In the genomic region with DNA sequence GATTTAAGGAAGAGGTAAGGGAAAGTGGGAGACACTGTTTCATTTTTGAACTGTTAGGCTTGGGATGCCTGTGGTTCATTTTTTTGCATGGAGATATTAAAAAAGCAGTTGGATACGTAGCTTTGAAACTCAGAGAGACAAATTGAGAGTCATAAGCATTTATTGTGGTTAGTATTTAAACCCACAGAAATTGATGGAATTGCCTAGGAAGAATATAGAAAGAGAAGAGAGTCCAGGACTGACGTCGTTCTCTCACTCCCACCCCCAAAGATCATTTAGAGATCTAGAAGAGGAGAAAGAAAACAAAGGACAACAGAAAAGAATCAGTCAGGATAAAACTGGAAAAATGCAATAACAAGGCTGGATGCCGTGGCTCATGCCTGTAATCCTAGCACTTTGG, we compare ENCODE assay signal across 23 cellular contexts.
A peak's percentile ranks its signal among the peaks of the same experiment; 100 is the strongest.
DNase-seq lines count a peak whose midpoint lies in the region; TF ChIP-seq lines count a peak whose summit lies in the region.
"Had no signal": no experiment of that assay in that cellular context is flagged by ENCODE, and none has a peak within 500 bp of the region (broad histone marks: within the 10 kb centered on the region; RNA-seq: fewer than 3 reads in every experiment).

No MANE protein-coding gene starts in this region.

- H3K9me3 ChIP-seq in H9 (ENCODE audit: control insufficient read depth, low read depth, low read length) (no peaks in the 10 kb centered on the region), mesenchymal stem cell (ENCODE audit: control insufficient read depth, low read length) (no peaks in the 10 kb centered on the region)
- H3K9me3 ChIP-seq: body of pancreas, heart right ventricle, prostate gland, uterus had no signal

- H3K4me3 ChIP-seq in AG04449 (ENCODE audit: low read depth, low read length), result no peak overlapping the region
- no peak overlapping the region for H3K4me3 ChIP-seq in mesenchymal stem cell (ENCODE audit: insufficient read depth in 1 of 2, low read depth in 1 of 2, low read length in 2 of 2)
- H3K4me3 ChIP-seq: body of pancreas, coronary artery, heart right ventricle, prostate gland, uterus had no signal

- H3K27ac Mint-ChIP-seq in H9, result peak overlapping the region in 2 of 3 experiments; percentile 18 to 46; a peak in 2 of 7 replicates
- H3K27ac Mint-ChIP-seq in activated CD4-positive, alpha-beta T cell treated with anti-CD3 and anti-CD28 coated beads, Interleukin-2, amount 10 ng/mL, durations not matched to agents 7 days and 5 days, result no peak overlapping the region

- H3K14ac ChIP-seq in H9 (ENCODE audit: insufficient read depth, low read length), result no peak overlapping the region
- H3K14ac ChIP-seq in mesenchymal stem cell (ENCODE audit: low read length in 2 of 2), result no peak overlapping the region

- H3K4me2 ChIP-seq in H9 (ENCODE audit: insufficient read depth, insufficient read length, low read length) (no peak overlapping the region), mesenchymal stem cell (ENCODE audit: low read length, poor library complexity, severe bottlenecking) (peak overlapping the region; percentile 37)

- POLR2A ChIA-PET in AG04449 (lab: Yijun Ruan, JAX), result interaction anchor here (1.9 kb wide), 1 partner anchor 20 kb away, joined by 5 read pairs; no protein-coding TSS in a partner anchor
- POLR2A ChIA-PET in activated CD4-positive, alpha-beta T cell treated with anti-CD3 and anti-CD28 coated beads, Interleukin-2, amount 10 ng/mL, durations not matched to agents 7 days and 5 days (lab: Charles Lee), result no interaction called here

- no peak overlapping the region for H3K56ac ChIP-seq in H9 (ENCODE audit: insufficient read length, low read depth, low read length)

- no peak overlapping the region for H3T11ph ChIP-seq in H9 (ENCODE audit: low read length)

- H2BK120ac ChIP-seq in H9 (ENCODE audit: low read depth, low read length, poor library complexity, severe bottlenecking) (no peak overlapping the region), mesenchymal stem cell (ENCODE audit: low read depth, low read length) (no peak overlapping the region)

- H2BK5ac ChIP-seq in H9 (ENCODE audit: insufficient read length, low read length) (no peak overlapping the region), mesenchymal stem cell (ENCODE audit: low read depth, low read length, poor library complexity, severe bottlenecking) (no peak overlapping the region)

- no peaks in the 10 kb centered on the region for H3K79me1 ChIP-seq in H9 (ENCODE audit: insufficient read depth, low read depth, low read length, poor library complexity, severe bottlenecking)
- H3K79me1 ChIP-seq in mesenchymal stem cell (replicated peaks; ENCODE audit: low read length, poor library complexity, severe bottlenecking), result no peaks in the 10 kb centered on the region

- no peak overlapping the region for H4K5ac ChIP-seq in H9 (ENCODE audit: insufficient read length, low read depth, low read length)

- no peak overlapping the region for H2AFZ ChIP-seq in H9 (ENCODE audit: low read length)
- no peak overlapping the region for H2AFZ ChIP-seq in mesenchymal stem cell (ENCODE audit: low read depth, low read length)

- no peak overlapping the region for H2BK15ac ChIP-seq in H9 (ENCODE audit: low read depth, low read length)
- no peak overlapping the region for H2BK15ac ChIP-seq in mesenchymal stem cell (ENCODE audit: low read depth, poor library complexity, severe bottlenecking)

- H3K36me3 Mint-ChIP-seq in H9 (ENCODE audit: insufficient read depth in 1 of 3, low read depth in 3 of 3), result peaks cover 19 to 47% (median 32%) of the 10 kb centered on the region in 3 experiments; a peak in 6 of 7 replicates
- H3K36me3 Mint-ChIP-seq in activated CD4-positive, alpha-beta T cell treated with anti-CD3 and anti-CD28 coated beads, Interleukin-2, amount 10 ng/mL, durations not matched to agents 7 days and 5 days (ENCODE audit: low read depth), result peaks cover 35% of the 10 kb centered on the region

- CTCF ChIA-PET in AG04449 (lab: Yijun Ruan, JAX), result interaction anchor here (9.4 kb wide), 1 partner anchor 8 kb away, joined by 71 read pairs; no protein-coding TSS in a partner anchor
- CTCF ChIA-PET in activated CD4-positive, alpha-beta T cell treated with anti-CD3 and anti-CD28 coated beads, Interleukin-2, amount 10 ng/mL, durations not matched to agents 7 days and 5 days (lab: Charles Lee), result no interaction called here

- DNase-seq in AG04449 (ENCODE audit: low read depth, low spot score) (peak; percentile 71), H9 (no peak), astrocyte of the hippocampus (ENCODE audit: low read depth, low spot score) (peak; percentile 65), mesenchymal stem cell (no peak), NCI-H1105 treated with DMSO at 0.1 percent for 48 hours (lab: John Stamatoyannopoulos, UW) (no peak), NCI-H1436 treated with DMSO at 0.1 percent for 48 hours (lab: John Stamatoyannopoulos, UW) (no peak), cerebellum (ENCODE audit: low spot score) (no peak)
- DNase-seq in activated CD4-positive, alpha-beta T cell treated with anti-CD3 and anti-CD28 coated beads, Interleukin-2, amount 10 ng/mL, durations not matched to agents 7 days and 5 days, result no peak
- DNase-seq: ACHN; activated CD4-positive, CD25-positive, alpha-beta regulatory T cell treated with anti-CD3 and anti-CD28 coated beads, Interleukin-2, amount 50 U/mL, for 72 hours; body of pancreas; C1 segment of cervical spinal cord; H7; heart right ventricle; MM.1S; NCI-H146; NCI-H2171; NCI-H524; uterus had no signal

- TF ChIP-seq CTCF in AG04449 (IDR thresholded peaks at IDR 0.05; ENCODE audit: insufficient read depth, low read length, missing control alignments) (no peak), H9 (conservative IDR thresholded peaks at IDR 0.05) (no peak)

- H4K8ac ChIP-seq in H9 (replicated peaks; ENCODE audit: insufficient read length, low read depth, low read length) (no peak overlapping the region), mesenchymal stem cell (ENCODE audit: low read length) (no peak overlapping the region)

- H3K4me1 ChIP-seq in H9 (ENCODE audit: insufficient read depth, low read length) (peaks cover 6% of the 10 kb centered on the region; the same call in 1 of the 2 replicates), mesenchymal stem cell (ENCODE audit: control insufficient read depth, insufficient read depth, low read depth, low read length) (peaks cover 7% of the 10 kb centered on the region)
- H3K4me1 ChIP-seq: prostate gland had no signal

- peaks cover 15% of the 10 kb centered on the region; the same call in 1 of the 2 replicates for H3K79me2 ChIP-seq in H9 (ENCODE audit: insufficient read depth, low read length)

- no peaks in the 10 kb centered on the region for H3K9me3 Mint-ChIP-seq in H9
- no peaks in the 10 kb centered on the region for H3K9me3 Mint-ChIP-seq in activated CD4-positive, alpha-beta T cell treated with anti-CD3 and anti-CD28 coated beads, Interleukin-2, amount 10 ng/mL, durations not matched to agents 7 days and 5 days
- H3K9me3 Mint-ChIP-seq: activated naive CD4-positive, alpha-beta T cell treated with anti-CD3 and anti-CD28 coated beads, Interleukin-2, amount 50 U/mL, for 72 hours; neural crest cell had no signal

- H3K27ac ChIP-seq in H9 (ENCODE audit: insufficient read length, low read depth, low read length) (no peak overlapping the region), mesenchymal stem cell (ENCODE audit: low read length, poor library complexity, severe bottlenecking) (peak overlapping the region; percentile 45)
- H3K27ac ChIP-seq: body of pancreas, heart right ventricle, prostate gland, uterus had no signal

- no peak overlapping the region for H3K18ac ChIP-seq in H9 (ENCODE audit: insufficient read length, low read depth, low read length)
- H3K18ac ChIP-seq in mesenchymal stem cell (ENCODE audit: low read depth in 1 of 2, low read length in 2 of 2), result no peak overlapping the region

- peaks cover 10 to 51% of the 10 kb centered on the region in 2 experiments for H3K36me3 ChIP-seq in mesenchymal stem cell (ENCODE audit: control insufficient read depth in 1 of 2, insufficient read depth in 2 of 2, low read depth in 1 of 2, low read length in 2 of 2)
- H3K36me3 ChIP-seq: prostate gland, uterus had no signal

- H2BK12ac ChIP-seq in H9 (ENCODE audit: insufficient read length, low read depth, low read length) (no peak overlapping the region), mesenchymal stem cell (ENCODE audit: low read length in 2 of 2) (no peak overlapping the region)

- H3K23me2 ChIP-seq in H9 (ENCODE audit: insufficient read length, low read depth, low read length, poor library complexity, severe bottlenecking), result no peaks in the 10 kb centered on the region

- H3K23ac ChIP-seq in H9 (ENCODE audit: insufficient read length, low read depth, low read length) (no peak overlapping the region), mesenchymal stem cell (ENCODE audit: low read length in 2 of 2) (no peak overlapping the region)

- H3K9ac ChIP-seq in H9 (ENCODE audit: extremely low read depth, insufficient read length, low read length), result no peak overlapping the region
- H3K9ac ChIP-seq in mesenchymal stem cell (ENCODE audit: low read length), result no peak overlapping the region

- H4K91ac ChIP-seq in H9 (ENCODE audit: insufficient read length, low read depth, low read length) (no peak overlapping the region), mesenchymal stem cell (ENCODE audit: low read length) (no peak overlapping the region)

- no CpG with 5 or more reads among the region's 4 CpGs for WGBS in H9 (ENCODE audit: extremely low coverage, insufficient read length, low lambda C conversion rate)
- WGBS in mesenchymal stem cell, result 87% methylated on average over 3 of the region's 4 CpGs

- H3K4me3 Mint-ChIP-seq in H9, result no peak overlapping the region
- H3K4me3 Mint-ChIP-seq in activated CD4-positive, alpha-beta T cell treated with anti-CD3 and anti-CD28 coated beads, Interleukin-2, amount 10 ng/mL, durations not matched to agents 7 days and 5 days, result no peak overlapping the region
- H3K4me3 Mint-ChIP-seq: neural crest cell had no signal

- no peak overlapping the region for H2AK5ac ChIP-seq in H9 (ENCODE audit: insufficient read length, low read length)
- no peak overlapping the region for H2AK5ac ChIP-seq in mesenchymal stem cell (ENCODE audit: low read length, severe bottlenecking)

- no peaks in the 10 kb centered on the region for H4K20me1 ChIP-seq in H9 (ENCODE audit: control insufficient read depth, insufficient read depth, insufficient read length)

- no peak overlapping the region for H2BK20ac ChIP-seq in H9 (ENCODE audit: low read depth, low read length, poor library complexity, severe bottlenecking)

- H3K4ac ChIP-seq in H9 (ENCODE audit: low read depth, low read length) (no peak overlapping the region), mesenchymal stem cell (ENCODE audit: low read depth in 1 of 2, low read length in 2 of 2) (no peak overlapping the region)

- H3K27me3 ChIP-seq in H9 (ENCODE audit: insufficient read depth, low read length) (0 out of 2 replicates have a peak, but pooled peaks cover 2% of the 10 kb centered on the region), mesenchymal stem cell (ENCODE audit: control insufficient read depth in 1 of 2, insufficient read depth in 1 of 2, low read length in 2 of 2) (no peaks in the 10 kb centered on the region)
- H3K27me3 ChIP-seq: body of pancreas, heart right ventricle, uterus had no signal

- H3K4me1 Mint-ChIP-seq in H9, result peaks cover 19 to 26% of the 10 kb centered on the region in 2 experiments
- H3K4me1 Mint-ChIP-seq in activated CD4-positive, alpha-beta T cell treated with anti-CD3 and anti-CD28 coated beads, Interleukin-2, amount 10 ng/mL, durations not matched to agents 7 days and 5 days, result peaks cover 7% of the 10 kb centered on the region

- H3K27me3 Mint-ChIP-seq in H9 (ENCODE audit: low read depth), result no peaks in the 10 kb centered on the region
- no peaks in the 10 kb centered on the region for H3K27me3 Mint-ChIP-seq in activated CD4-positive, alpha-beta T cell treated with anti-CD3 and anti-CD28 coated beads, Interleukin-2, amount 10 ng/mL, durations not matched to agents 7 days and 5 days

Comparison
In these comparisons a context has a peak if more than half of its experiments do, and no peak if none do; other contexts are left out.
1. DNase-seq: peak in AG04449 (single experiment) and astrocyte of the hippocampus (single experiment); none in H9 (single experiment), mesenchymal stem cell (single experiment), NCI-H1105 treated with DMSO at 0.1 percent for 48 hours (single experiment), activated CD4-positive, alpha-beta T cell treated with anti-CD3 and anti-CD28 coated beads, Interleukin-2, amount 10 ng/mL, durations not matched to agents 7 days and 5 days (single experiment), NCI-H1436 treated with DMSO at 0.1 percent for 48 hours (single experiment) and cerebellum (single experiment).